Comparison of ENCODE assay signal across 8 cellular contexts in the genomic region with DNA sequence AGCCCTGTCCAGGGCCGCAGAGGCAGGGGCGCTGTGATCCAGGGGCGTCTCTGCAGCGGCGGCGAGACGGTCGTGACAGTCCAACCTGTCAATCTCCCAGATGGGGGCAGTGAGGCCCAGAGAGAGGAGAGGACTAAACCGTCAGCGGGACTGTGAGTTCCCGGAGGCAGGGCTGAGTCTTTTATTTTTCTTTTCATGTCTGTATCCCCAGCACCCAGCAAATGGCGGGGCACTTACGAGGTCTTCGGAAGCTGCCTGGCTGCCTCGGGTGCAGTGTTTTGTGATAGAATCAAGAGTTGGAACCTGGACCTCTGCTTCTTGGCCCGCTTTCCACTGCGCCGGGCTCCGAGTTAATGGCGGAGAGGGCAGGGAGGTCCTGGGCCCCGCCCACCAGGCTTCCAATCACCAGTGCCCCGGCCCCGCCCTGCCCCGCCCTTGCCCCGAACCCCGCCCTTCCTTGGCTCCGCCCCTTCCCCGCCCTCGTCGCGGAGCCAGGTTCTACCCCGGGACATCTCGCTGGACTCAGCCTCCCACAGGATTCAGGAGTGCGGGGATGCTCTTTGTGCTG. TPM values are rescaled to one million over a fixed set of nuclear protein-coding genes. Genes with fewer than 3 reads are reported as not detected.
DNase-seq lines count a peak whose midpoint lies in the region; ATAC-seq, FAIRE-seq and TF ChIP-seq lines count a peak whose summit lies in the region.

No MANE protein-coding gene starts in this region.

- POLR2A ChIA-PET in A549 (lab: Yijun Ruan, JAX): interaction anchor here (0.6 to 0.9 kb wide), 2 partner anchors 35 to 315 kb away, joined by 3 read pairs; partner anchors contain the start of gene GRPEL1

- no peak for TF ChIP-seq EP300 in A549 (IDR thresholded peaks at IDR 0.05)

- H3K4me1 ChIP-seq in A549: peaks cover 16% of the 10 kb centered on the region

- peak overlapping the region; percentile 98 for H3K4me2 ChIP-seq in A549

- no peaks in the 10 kb centered on the region for H3K9me3 ChIP-seq in A549

- TF ChIP-seq CTCF in A549 (IDR thresholded peaks at IDR 0.05) (no peak), choroid plexus epithelial cell (conservative IDR thresholded peaks at IDR 0.05; ENCODE audit: low read depth, low read length) (no peak)

- no peak for FAIRE-seq in A549 (lab: Jason Lieb, UNC)

- 1% methylated on average over 19 of the region's 34 CpGs for WGBS in A549 (ENCODE audit: missing lambda C conversion rate)

- ATAC-seq in A549 (peak; percentile 84 to 91), GM18519 (IDR thresholded peaks at IDR 0.05; ENCODE audit: low FRiP score, unreplicated experiment) (peak; percentile 48), HG03045 (IDR thresholded peaks at IDR 0.05; ENCODE audit: unreplicated experiment) (peak; percentile 87), left lobe of liver (peak; percentile 88)

- peak overlapping the region; percentile 72 to 81 for H3K27ac ChIP-seq in A549

- no peak for TF ChIP-seq RAD21 in A549 (conservative IDR thresholded peaks at IDR 0.05 in 1 of 2, IDR thresholded peaks at IDR 0.05 in 1 of 2)

- H3K4me3 ChIP-seq in A549 (peak overlapping the region; percentile 66), choroid plexus epithelial cell (ENCODE audit: low read depth, low read length) (peak overlapping the region; percentile 65)

- TF ChIP-seq POLR2A in A549 (IDR thresholded peaks at IDR 0.05; ENCODE audit: low read length): peak; percentile 55

- DNase-seq in A549 (ENCODE audit: low read depth in 1 of 2, low spot score in 1 of 2) (peak; percentile 78 to 86), NCI-H226 (peak; percentile 73), choroid plexus epithelial cell (ENCODE audit: low read depth) (peak; percentile 78), left lobe of liver (ENCODE audit: low spot score) (peak; percentile 92)
- DNase-seq in activated CD4-positive, alpha-beta T cell treated with anti-CD3 and anti-CD28 coated beads for 24 hours (ENCODE audit: low read depth in 2 of 2): peak; percentile 78 to 80
- peak; percentile 83 for DNase-seq in stimulated activated CD4-positive, alpha-beta T cell treated with anti-CD3 and anti-CD28 coated beads, Interleukin-1b, Interleukin-23, amount 100 ng/mL, for 48 hours

- CTCF ChIA-PET in A549 (lab: Yijun Ruan, JAX): interaction anchor here (0.9 to 3.6 kb wide), 11 partner anchors 8 to 229 kb away, joined by 3 to 40 read pairs (median 4); partner anchors contain the start of genes GRPEL1 and TADA2B

TF ChIP-seq in A549, 52 proteins besides CTCF, POLR2A, EP300 and RAD21:
- TF ChIP-seq JUNB (IDR thresholded peaks at IDR 0.05) (no peak), JUN (IDR thresholded peaks at IDR 0.05) (peak in 1 of 2 experiments; percentile 41; a peak in 1 of 5 replicates), RNF2 (IDR thresholded peaks at IDR 0.05; ENCODE audit: borderline replicate concordance, low read depth) (no peak), MAX (IDR thresholded peaks at IDR 0.05) (no peak), CHD4 (IDR thresholded peaks at IDR 0.05; ENCODE audit: borderline replicate concordance) (no peak), PHF8 (IDR thresholded peaks at IDR 0.05; ENCODE audit: borderline replicate concordance, low read depth) (0 out of 2 replicates have a peak, but pooled peaks have one; percentile 50)
- TF ChIP-seq, protein P1, sequence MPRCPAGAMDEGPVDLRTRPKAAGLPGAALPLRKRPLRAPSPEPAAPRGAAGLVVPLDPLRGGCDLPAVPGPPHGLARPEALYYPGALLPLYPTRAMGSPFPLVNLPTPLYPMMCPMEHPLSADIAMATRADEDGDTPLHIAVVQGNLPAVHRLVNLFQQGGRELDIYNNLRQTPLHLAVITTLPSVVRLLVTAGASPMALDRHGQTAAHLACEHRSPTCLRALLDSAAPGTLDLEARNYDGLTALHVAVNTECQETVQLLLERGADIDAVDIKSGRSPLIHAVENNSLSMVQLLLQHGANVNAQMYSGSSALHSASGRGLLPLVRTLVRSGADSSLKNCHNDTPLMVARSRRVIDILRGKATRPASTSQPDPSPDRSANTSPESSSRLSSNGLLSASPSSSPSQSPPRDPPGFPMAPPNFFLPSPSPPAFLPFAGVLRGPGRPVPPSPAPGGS (IDR thresholded peaks at IDR 0.05): 0 out of 3 replicates have a peak, but pooled peaks have one; percentile 50

RNA-seq across cellular contexts. Expression of gene GRPEL1, which starts 35.3 kb away (rescaled TPM):
- polyA plus RNA-seq in A549 (2011; rRNA removed) (50.9 and 72.0 TPM in 2 replicates), A549 (2017; fragmentation: RNase III; extraction: RNeasy Plus Mini Kit Qiagen cat#74134 plus additional on column Dnase treatment) (45.5 to 57.6 TPM (median 46.2 TPM) in 3 replicates)
- polyA plus RNA-seq in A549 (2012; cell fraction: cytosol; rRNA removed): 32.5 and 40.2 TPM in 2 replicates
- polyA plus RNA-seq in A549 (2012; cell fraction: nucleus; rRNA removed): 14.1 and 17.2 TPM in 2 replicates
- 21.4 and 24.1 TPM in 2 replicates for polyA minus RNA-seq in A549 (2011; rRNA and poly(A)+ RNA removed)
- 37.3 TPM for total RNA-seq in left lobe of liver

RNA-seq across cellular contexts. Expression of gene TADA2B, which starts 59.9 kb away (rescaled TPM):
- polyA plus RNA-seq in A549 (2011; rRNA removed) (6.0 and 6.7 TPM in 2 replicates), A549 (2017; fragmentation: RNase III; extraction: RNeasy Plus Mini Kit Qiagen cat#74134 plus additional on column Dnase treatment) (10.1 to 11.3 TPM (median 10.8 TPM) in 3 replicates)
- polyA plus RNA-seq in A549 (2012; cell fraction: cytosol; rRNA removed): 6.1 and 7.6 TPM in 2 replicates
- 8.1 and 10.8 TPM in 2 replicates for polyA plus RNA-seq in A549 (2012; cell fraction: nucleus; rRNA removed)
- 5.1 and 6.1 TPM in 2 replicates for polyA minus RNA-seq in A549 (2011; rRNA and poly(A)+ RNA removed)
- 18.6 TPM for total RNA-seq in left lobe of liver

Comparison
In these comparisons a context has a peak if more than half of its experiments do, and no peak if none do; other contexts are left out.
1. Peak in every context shown above with its lines: DNase-seq, ATAC-seq, H3K4me3 ChIP-seq and H3K27ac ChIP-seq.